Comparison of ENCODE assay signal across 31 cellular contexts in the genomic region with DNA sequence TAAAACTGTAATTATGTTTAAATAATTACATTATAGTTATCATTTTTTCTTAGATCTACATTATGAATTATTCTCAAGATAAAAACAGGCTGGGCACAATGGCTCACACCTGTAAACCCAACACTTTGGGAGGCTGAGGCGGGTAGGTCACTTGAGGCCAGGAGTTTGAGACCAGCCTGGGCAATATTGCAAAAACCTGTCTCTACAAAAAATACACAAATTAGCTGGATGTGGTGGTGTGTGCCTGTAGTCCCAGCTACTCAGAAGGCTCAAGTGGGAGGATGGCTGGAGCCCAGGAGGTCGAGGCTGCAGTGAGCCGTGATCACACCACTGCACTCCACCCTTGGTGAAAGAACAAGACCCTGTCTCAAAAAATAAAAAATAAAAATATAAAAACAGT. TPM values are rescaled to one million over a fixed set of nuclear protein-coding genes. Genes with fewer than 3 reads are reported as not detected.
"Had no signal": no experiment of that assay in that cellular context is flagged by ENCODE, and none has a peak within 500 bp of the region (broad histone marks: within the 10 kb centered on the region; RNA-seq: fewer than 3 reads in every experiment).

No MANE protein-coding gene starts in this region.

- H3K9ac ChIP-seq: neural progenitor cell, parathyroid adenoma had no signal

- FAIRE-seq: keratinocyte, small intestine, urothelium cell line had no signal

- DNase-seq: glutamatergic neuron; hippocampal formation; kidney glomerular epithelial cell; left cardiac atrium; left lung; lower lobe of right lung; mammary epithelial cell; mesendoderm; naive B cell; natural killer cell; nephron progenitor cell; occipital lobe; sigmoid colon; small intestine; spleen; stimulated activated CD4-positive, alpha-beta T cell treated with anti-CD3 and anti-CD28 coated beads, Interleukin-4, amount 100 ng/mL, for 24 hours; stimulated activated naive CD4-positive, alpha-beta T cell; tibial artery; trophoblast cell; upper lobe of right lung had no signal

- H3K4me2 ChIP-seq: neural progenitor cell had no signal

- H3K79me2 ChIP-seq: parathyroid adenoma had no signal

- H3K36me3 ChIP-seq: left lung, lower lobe of right lung, neural progenitor cell, neutrophil, right atrium auricular region, sigmoid colon, spleen, suprapubic skin, thoracic aorta, upper lobe of right lung had no signal

- H2AFZ ChIP-seq: neural progenitor cell, parathyroid adenoma had no signal

- H3K4me3 ChIP-seq: left lung, lower lobe of right lung, neural progenitor cell, right atrium auricular region, sigmoid colon, spleen, suprapubic skin, thoracic aorta, tibial artery, upper lobe of right lung had no signal

- H3K9me3 ChIP-seq: lower lobe of right lung, neutrophil, right atrium auricular region, sigmoid colon, suprapubic skin, thoracic aorta, tibial artery, upper lobe of right lung had no signal

- H3K27ac ChIP-seq: left lung, lower lobe of right lung, neural progenitor cell, neutrophil, parathyroid adenoma, sigmoid colon, spleen, suprapubic skin, thoracic aorta, upper lobe of right lung had no signal

- ATAC-seq: left lung; lower lobe of right lung; natural killer cell; stimulated activated effector memory CD8-positive, alpha-beta T cell treated with anti-CD3 and anti-CD28 coated beads, Interleukin-12 subunit alpha, Interleukin-12 subunit beta, amount 100 ng/mL, for 72 hours; upper lobe of right lung had no signal

- H3K27me3 ChIP-seq: left lung, neural progenitor cell, neutrophil, right atrium auricular region, sigmoid colon, spleen, suprapubic skin, tibial artery, upper lobe of right lung had no signal

- H3K4me1 ChIP-seq: left lung, neural progenitor cell, parathyroid adenoma, spleen had no signal

RNA-seq across cellular contexts. Expression of gene KCNJ8, which starts 40.3 kb away (rescaled TPM):
- total RNA-seq: mammary epithelial cell, mononuclear cell, natural killer cell, pulmonary artery endothelial cell had no signal
- polyA plus RNA-seq: keratinocyte, mammary epithelial cell had no signal
